Comparison of ENCODE assay signal across 12 cellular contexts in the genomic region with DNA sequence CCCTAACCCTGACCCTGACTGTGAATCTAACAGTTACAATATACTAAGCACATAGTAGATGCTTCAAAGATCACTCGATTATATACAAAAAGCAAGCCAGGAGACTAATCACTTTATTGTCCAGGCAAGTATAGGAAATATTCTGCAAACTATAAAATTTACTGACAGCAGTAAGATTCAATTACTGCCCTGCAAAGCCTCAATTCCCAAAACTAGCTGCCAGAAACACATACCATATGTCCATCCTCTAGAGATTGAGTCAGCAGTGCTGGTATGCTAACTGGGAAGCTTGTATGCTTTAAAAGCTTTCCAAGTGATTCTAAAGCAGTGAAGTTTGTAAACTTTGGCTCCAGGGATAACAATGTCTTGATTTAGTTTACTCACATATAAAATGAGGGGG. TPM values are rescaled to one million over a fixed set of nuclear protein-coding genes. Genes with fewer than 3 reads are reported as not detected.
DNase-seq lines count a peak whose midpoint lies in the region; ATAC-seq, FAIRE-seq and TF ChIP-seq lines count a peak whose summit lies in the region.
"Had no signal": no experiment of that assay in that cellular context is flagged by ENCODE, and none has a peak within 500 bp of the region (broad histone marks: within the 10 kb centered on the region; RNA-seq: fewer than 3 reads in every experiment).

No MANE protein-coding gene starts in this region.

- TF ChIP-seq POLR2A in esophagus squamous epithelium (IDR thresholded peaks at IDR 0.05) = no peak

- no peaks in the 10 kb centered on the region for H3K9me3 ChIP-seq in SK-N-MC (ENCODE audit: low read depth, low read length)
- H3K9me3 ChIP-seq in esophagus squamous epithelium = no peaks in the 10 kb centered on the region

- peak; percentile 68 for DNase-seq in EL
- no peak for DNase-seq in SK-N-MC (ENCODE audit: low read depth, low spot score)
- peak; percentile 83 for DNase-seq in fibroblast of mammary gland (ENCODE audit: low read depth)
- DNase-seq in non-pigmented ciliary epithelial cell (ENCODE audit: low read depth) = peak; percentile 43
- DNase-seq in esophagus squamous epithelium (lab: John Stamatoyannopoulos, UW) = no peak
- DNase-seq in frontal cortex (ENCODE audit: low spot score in 2 of 2) = no peak
- no peak for DNase-seq in activated naive CD4-positive, alpha-beta T cell treated with Interleukin-2 at 50 U/mL for 16 hours
- DNase-seq: central memory CD4-positive, alpha-beta T cell; immature natural killer cell; T-helper 1 cell had no signal

- intact Hi-C loops in esophagus squamous epithelium (cut with DNase I) = no loop called here

- H3K27ac ChIP-seq in SK-N-MC = peak overlapping the region; percentile 88
- H3K27ac ChIP-seq in esophagus squamous epithelium = no peak overlapping the region
- H3K27ac ChIP-seq: epithelial cell of prostate had no signal

- peak overlapping the region; percentile 9; the same call in 1 of the 2 replicates for H3K4me3 ChIP-seq in SK-N-MC
- H3K4me3 ChIP-seq in fibroblast of mammary gland (ENCODE audit: control insufficient read depth, low read depth, low read length) = no peak overlapping the region
- no peak overlapping the region for H3K4me3 ChIP-seq in esophagus squamous epithelium

- H3K36me3 ChIP-seq in SK-N-MC (ENCODE audit: insufficient read depth, low read length) = peaks cover 67% of the 10 kb centered on the region
- H3K36me3 ChIP-seq in esophagus squamous epithelium = peaks cover 0 to 22% (median 4%) of the 10 kb centered on the region in 3 donors

- WGBS in esophagus squamous epithelium, 2 donors = 56 to 81% methylated on average over 1 of the region's 1 CpG

- no peak for ATAC-seq in HG03439 (IDR thresholded peaks at IDR 0.05; ENCODE audit: unreplicated experiment)

- TF ChIP-seq CTCF in fibroblast of mammary gland (conservative IDR thresholded peaks at IDR 0.05; ENCODE audit: control insufficient read depth, insufficient read depth, low read depth, low read length) (no peak), esophagus squamous epithelium (IDR thresholded peaks at IDR 0.05) (no peak)

- no peaks in the 10 kb centered on the region for H3K27me3 ChIP-seq in esophagus squamous epithelium

- H3K4me1 ChIP-seq in esophagus squamous epithelium = no peaks in the 10 kb centered on the region

- FAIRE-seq in frontal cortex (lab: Jason Lieb, UNC) = no peak

- peak overlapping the region; percentile 14 for H3K9ac ChIP-seq in SK-N-MC (ENCODE audit: insufficient read length)

RNA-seq across cellular contexts. Expression of a gene that starts 26.1 kb away (rescaled TPM):
- total RNA-seq in esophagus squamous epithelium = 10 to 100 TPM; 11.2 to 23.3 (median 18.2) TPM
- 66.9 TPM for total RNA-seq in frontal cortex

Comparison
In these comparisons a context has a peak if more than half of its experiments do, and no peak if none do; other contexts are left out.
1. DNase-seq: peak in EL (single experiment), fibroblast of mammary gland (single experiment) and non-pigmented ciliary epithelial cell (single experiment); none in SK-N-MC (single experiment), esophagus squamous epithelium (single experiment), frontal cortex (0 of 2) and activated naive CD4-positive, alpha-beta T cell treated with Interleukin-2 at 50 U/mL for 16 hours (single experiment).